Comparison of ENCODE assay signal across 13 cellular contexts in the genomic region with DNA sequence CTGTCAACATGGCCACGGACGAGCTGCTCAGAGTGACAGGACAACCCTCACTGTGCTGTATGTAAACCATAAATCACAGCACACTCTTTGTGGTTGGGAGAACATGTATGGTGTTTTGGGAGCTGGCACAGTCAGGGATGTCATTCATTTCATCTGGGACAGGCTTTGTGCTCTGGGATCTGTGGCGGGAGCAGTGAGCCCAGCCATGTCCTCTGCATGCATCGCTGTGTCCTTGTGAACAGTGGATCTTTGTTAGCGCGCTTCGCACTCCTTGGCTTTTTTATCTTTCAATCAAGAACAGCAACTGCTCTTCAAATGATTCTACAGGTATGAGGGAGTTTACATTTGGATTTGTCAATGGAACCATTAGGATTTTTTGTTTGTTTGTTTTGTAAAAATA. TPM values are rescaled to one million over a fixed set of nuclear protein-coding genes. Genes with fewer than 3 reads are reported as not detected.
DNase-seq lines count a peak whose midpoint lies in the region; ATAC-seq and TF ChIP-seq lines count a peak whose summit lies in the region.
"Had no signal": no experiment of that assay in that cellular context is flagged by ENCODE, and none has a peak within 500 bp of the region (broad histone marks: within the 10 kb centered on the region; RNA-seq: fewer than 3 reads in every experiment).

No MANE protein-coding gene starts in this region.

- in situ Hi-C loops in IMR-90 (cut with MboI; ENCODE audit: low sequenced_read_pairs) = no loop called here

- peaks cover 21% of the 10 kb centered on the region for H3K36me3 ChIP-seq in BLaER1
- peaks cover 5% of the 10 kb centered on the region; the same call in 1 of the 2 replicates for H3K36me3 ChIP-seq in IMR-90 (ENCODE audit: control insufficient read depth, insufficient read depth, low read length)
- H3K36me3 ChIP-seq in Peyer's patch = no peaks in the 10 kb centered on the region

- H3K9me3 Mint-ChIP-seq in activated naive CD8-positive, alpha-beta T cell treated with anti-CD3 and anti-CD28 coated beads, Interleukin-2, amount 10 ng/mL, durations not matched to agents 7 days and 5 days = no peaks in the 10 kb centered on the region
- no peaks in the 10 kb centered on the region for H3K9me3 Mint-ChIP-seq in naive B cell
- H3K9me3 Mint-ChIP-seq: mesothelial cell of epicardium had no signal

- no peak overlapping the region for H3K4me3 ChIP-seq in BLaER1
- no peak overlapping the region for H3K4me3 ChIP-seq in IMR-90 (ENCODE audit: insufficient read depth, low read depth, low read length)
- H3K4me3 ChIP-seq in Peyer's patch = no peak overlapping the region

- no peak overlapping the region for H3K4ac ChIP-seq in IMR-90 (ENCODE audit: low read depth, low read length)

- H3K23ac ChIP-seq in IMR-90 (ENCODE audit: low read depth, low read length) = no peak overlapping the region

- no peak overlapping the region; the same call in 1 of the 2 replicates for H2AK5ac ChIP-seq in IMR-90 (ENCODE audit: low read depth, low read length)

- TF ChIP-seq POLR2A in IMR-90 (IDR thresholded peaks at IDR 0.05; ENCODE audit: low read depth, low read length) (no peak), Peyer's patch (IDR thresholded peaks at IDR 0.05) (no peak)

- intact Hi-C loops in IMR-90 (cut with micrococcal nuclease) = no loop called here

- H3K9ac ChIP-seq in BLaER1 = no peak overlapping the region
- no peak overlapping the region for H3K9ac ChIP-seq in IMR-90 (ENCODE audit: low read depth, low read length)

- no peak overlapping the region for H2BK5ac ChIP-seq in IMR-90 (ENCODE audit: low read depth, low read length, poor library complexity, severe bottlenecking)

- H4K20me1 ChIP-seq in BLaER1 (peaks cover 34% of the 10 kb centered on the region), IMR-90 (ENCODE audit: insufficient read depth, low read length) (peaks cover 35% of the 10 kb centered on the region)

- H3K4me2 ChIP-seq in BLaER1 (peak overlapping the region; percentile 2; the same call in 1 of the 2 replicates), IMR-90 (ENCODE audit: low read depth, low read length) (no peak overlapping the region)

- CTCF ChIA-PET in IMR-90 (lab: Yijun Ruan, JAX) = no interaction called here

- peak overlapping the region; percentile 43 for H3K27ac Mint-ChIP-seq in activated naive CD8-positive, alpha-beta T cell treated with anti-CD3 and anti-CD28 coated beads, Interleukin-2, amount 10 ng/mL, durations not matched to agents 7 days and 5 days
- peak overlapping the region in 5 of 6 donors; percentile 18 to 90 (median 53) for H3K27ac Mint-ChIP-seq in naive B cell
- H3K27ac Mint-ChIP-seq: mesothelial cell of epicardium, progenitor cell of endocrine pancreas had no signal

- no peak overlapping the region for H2AFZ ChIP-seq in IMR-90 (replicated peaks; ENCODE audit: low read length, poor library complexity)

- ATAC-seq in IMR-90 (ENCODE audit: low read depth) (no peak), naive B cell (ENCODE audit: low read depth in 2 of 2) (no peak), HG02981 (IDR thresholded peaks at IDR 0.05; ENCODE audit: unreplicated experiment) (no peak)
- ATAC-seq in activated naive CD8-positive, alpha-beta T cell treated with anti-CD3 and anti-CD28 coated beads, Interleukin-2, amount 10 ng/mL, durations not matched to agents 7 days and 5 days (ENCODE audit: low read depth) = no peak

- H3K27me3 Mint-ChIP-seq in activated naive CD8-positive, alpha-beta T cell treated with anti-CD3 and anti-CD28 coated beads, Interleukin-2, amount 10 ng/mL, durations not matched to agents 7 days and 5 days = no peaks in the 10 kb centered on the region
- H3K27me3 Mint-ChIP-seq in naive B cell = no peaks in the 10 kb centered on the region
- H3K27me3 Mint-ChIP-seq: progenitor cell of endocrine pancreas had no signal

- peaks cover 39% of the 10 kb centered on the region for H3K4me1 Mint-ChIP-seq in activated naive CD8-positive, alpha-beta T cell treated with anti-CD3 and anti-CD28 coated beads, Interleukin-2, amount 10 ng/mL, durations not matched to agents 7 days and 5 days
- H3K4me1 Mint-ChIP-seq in naive B cell = peaks cover 36 to 60% (median 60%) of the 10 kb centered on the region in 3 donors

- no peak overlapping the region for H2BK20ac ChIP-seq in IMR-90 (ENCODE audit: low read depth, low read length)

- H3K18ac ChIP-seq in IMR-90 (ENCODE audit: low read depth, low read length) = no peak overlapping the region

- H3K4me3 Mint-ChIP-seq in activated naive CD8-positive, alpha-beta T cell treated with anti-CD3 and anti-CD28 coated beads, Interleukin-2, amount 10 ng/mL, durations not matched to agents 7 days and 5 days = no peak overlapping the region
- peak overlapping the region in 4 of 8 donors; percentile 13 to 58 (median 42) for H3K4me3 Mint-ChIP-seq in naive B cell
- H3K4me3 Mint-ChIP-seq: mesothelial cell of epicardium had no signal

- no peak for TF ChIP-seq RAD21 in IMR-90 (IDR thresholded peaks at IDR 0.05; ENCODE audit: low read length)

- TF ChIP-seq CTCF in IMR-90 (conservative IDR thresholded peaks at IDR 0.05; ENCODE audit: low read depth, low read length) (no peak), Peyer's patch (IDR thresholded peaks at IDR 0.05) (no peak)

- no CpG with 5 or more reads among the region's 7 CpGs for WGBS in IMR-90 (ENCODE audit: extremely low coverage in 2 of 2, insufficient read length in 1 of 2), 2 experiments

- no peak overlapping the region for H2BK15ac ChIP-seq in IMR-90 (ENCODE audit: low read depth, low read length)

- no peak overlapping the region for H4K5ac ChIP-seq in IMR-90 (ENCODE audit: low read depth, low read length)

- H3K27me3 ChIP-seq in BLaER1 (no peaks in the 10 kb centered on the region), IMR-90 (ENCODE audit: control insufficient read depth, insufficient read depth, low read length) (no peaks in the 10 kb centered on the region), Peyer's patch (no peaks in the 10 kb centered on the region)

- POLR2A ChIA-PET in IMR-90 (lab: Charles Lee; ENCODE audit: unreplicated experiment) = no interaction called here
- POLR2A ChIA-PET in activated naive CD8-positive, alpha-beta T cell treated with anti-CD3 and anti-CD28 coated beads, Interleukin-2, amount 10 ng/mL, durations not matched to agents 7 days and 5 days (lab: Charles Lee) = interaction anchor here (0.6 to 2.2 kb wide), 6 partner anchors 15 to 33 kb away, joined by 3 to 16 read pairs (median 4); partner anchors contain the start of gene MYO1G

- DNase-seq in IMR-90 (no peak), naive B cell (no peak), NK-92 (lab: John Stamatoyannopoulos, UW; ENCODE audit: unreplicated experiment) (no peak), Peyer's patch (no peak), KG1 (lab: John Stamatoyannopoulos, UW) (no peak)
- DNase-seq in activated naive CD8-positive, alpha-beta T cell treated with anti-CD3 and anti-CD28 coated beads, Interleukin-2, amount 10 ng/mL, durations not matched to agents 7 days and 5 days = no peak
- DNase-seq: AML-193, NCI-H1436 treated with DMSO at 0.1 percent for 48 hours, NCI-H524 had no signal

- BruUV-seq in IMR-90 (replicated peaks; lab: Mats Ljungman, UMichigan) = no TSS peak

- H3K9me1 ChIP-seq in IMR-90 (ENCODE audit: insufficient read depth, low read length) = peaks cover 13% of the 10 kb centered on the region

- H3K56ac ChIP-seq in IMR-90 (ENCODE audit: extremely low read depth, insufficient read depth, low read length) = no peak overlapping the region

- H3K27ac ChIP-seq in BLaER1 (no peak overlapping the region), IMR-90 (ENCODE audit: insufficient read depth, low read length) (no peak overlapping the region), Peyer's patch (no peak overlapping the region)

- H3K4me1 ChIP-seq in BLaER1 = peaks cover 41% of the 10 kb centered on the region
- H3K4me1 ChIP-seq in IMR-90 (ENCODE audit: control insufficient read depth, insufficient read depth, low read length) = peaks cover 4% of the 10 kb centered on the region; the same call in 1 of the 2 replicates
- H3K4me1 ChIP-seq in Peyer's patch = peaks cover 0 to 2% (median 0%) of the 10 kb centered on the region in 4 donors

- no peak overlapping the region for H2BK120ac ChIP-seq in IMR-90 (ENCODE audit: low read depth, low read length)

- no peak overlapping the region for H2AK9ac ChIP-seq in IMR-90 (replicated peaks; ENCODE audit: low read depth, low read length, poor library complexity)

- H3K9me3 ChIP-seq in BLaER1 = no peaks in the 10 kb centered on the region
- no peaks in the 10 kb centered on the region for H3K9me3 ChIP-seq in IMR-90 (ENCODE audit: control insufficient read depth, insufficient read depth, low read length)
- H3K9me3 ChIP-seq in Peyer's patch = no peaks in the 10 kb centered on the region

- no peak overlapping the region for H4K91ac ChIP-seq in IMR-90 (ENCODE audit: insufficient read depth, low read depth, low read length)

- 0 out of 2 replicates have a peak overlapping the region, but pooled peaks have one; percentile 23 for H3K14ac ChIP-seq in IMR-90 (replicated peaks; ENCODE audit: low read depth, low read length)

- no peak overlapping the region for H4K8ac ChIP-seq in IMR-90 (ENCODE audit: low read depth in 2 of 2, low read length in 2 of 2)

- H3K79me1 ChIP-seq in IMR-90 (ENCODE audit: low read depth in 1 of 2, low read length in 2 of 2) = peaks cover 31 to 83% of the 10 kb centered on the region in 2 experiments

- peaks cover 35% of the 10 kb centered on the region for H3K36me3 Mint-ChIP-seq in activated naive CD8-positive, alpha-beta T cell treated with anti-CD3 and anti-CD28 coated beads, Interleukin-2, amount 10 ng/mL, durations not matched to agents 7 days and 5 days
- H3K36me3 Mint-ChIP-seq in naive B cell = peaks cover 0 to 6% of the 10 kb centered on the region in 2 donors
- H3K36me3 Mint-ChIP-seq: mesothelial cell of epicardium had no signal

- dilution Hi-C loops in IMR-90 (cut with HindIII; ENCODE audit: low sequenced_read_pairs, unreplicated experiment) = no loop called here

RNA-seq across cellular contexts. Expression of gene CCM2, which starts 7.1 kb away (rescaled TPM):
- total RNA-seq in IMR-90 (2012; rRNA removed) (56.1 and 65.2 TPM in 2 replicates), Peyer's patch (10 to 100 TPM; 23.3 to 49.5 (median 32.5) TPM)
- polyA plus RNA-seq in IMR-90 (2012; rRNA removed) (71.7 and 78.5 TPM in 2 replicates), naive B cell (ENCODE audit: low read depth in 6 of 6) (100 to 1,000 TPM in 2 of 6 donors, 10 to 100 TPM in 4; 69.3 to 136 (median 77.3) TPM)
- 50.3 and 98.2 TPM in 2 replicates for polyA plus RNA-seq in IMR-90 (2012; cell fraction: cytosol; rRNA removed)
- 45.6 and 112 TPM in 2 replicates for polyA plus RNA-seq in IMR-90 (2012; cell fraction: nucleus; rRNA removed; ENCODE audit: low replicate concordance)
- total RNA-seq in activated naive CD8-positive, alpha-beta T cell treated with anti-CD3 and anti-CD28 coated beads, Interleukin-2, amount 10 ng/mL, durations not matched to agents 7 days and 5 days = 100 to 1,000 TPM; 126 to 132 TPM

RNA-seq across cellular contexts. Expression of gene MYO1G, which starts 28.3 kb away (rescaled TPM):
- total RNA-seq in IMR-90 (2012; rRNA removed) = under 0.01 TPM in 2 replicates
- polyA plus RNA-seq in IMR-90 (2012; rRNA removed) = 0.02 and 0.04 TPM in 2 replicates
- 0.01 TPM in 1 of 2 replicates, not detected in the other for polyA plus RNA-seq in IMR-90 (2012; cell fraction: cytosol; rRNA removed)
- polyA plus RNA-seq in IMR-90 (2012; cell fraction: nucleus; rRNA removed; ENCODE audit: low replicate concordance) = 0.16 and 0.21 TPM in 2 replicates
- total RNA-seq in activated naive CD8-positive, alpha-beta T cell treated with anti-CD3 and anti-CD28 coated beads, Interleukin-2, amount 10 ng/mL, durations not matched to agents 7 days and 5 days = 100 to 1,000 TPM; 382 to 403 TPM
- 100 to 1,000 TPM in 3 of 6 donors, 10 to 100 TPM in 3; 83.1 to 151 (median 99.6) TPM for polyA plus RNA-seq in naive B cell (ENCODE audit: low read depth in 6 of 6)
- 10 to 100 TPM in 1 of 4 donors, 1 to 10 TPM in 3; 2.7 to 14.9 (median 5.0) TPM for total RNA-seq in Peyer's patch

Comparison
In these comparisons a context has a peak if more than half of its experiments do, and no peak if none do; other contexts are left out.
1. RNA of gene MYO1G, which starts 28.3 kb away (total RNA-seq): 382 to 403 TPM in activated naive CD8-positive, alpha-beta T cell treated with anti-CD3 and anti-CD28 coated beads, Interleukin-2, amount 10 ng/mL, durations not matched to agents 7 days and 5 days; 2.7 to 14.9 TPM in Peyer's patch and under 0.01 TPM in IMR-90; every median in the first group is over 10 times any median in the second.